ENCODE assay signal across 20 cellular contexts in genomic region chr4:160193787-160194186, GRCh38.
DNase-seq lines count a peak whose midpoint lies in the region; ATAC-seq and TF ChIP-seq lines count a peak whose summit lies in the region.
"Had no signal": no experiment of that assay in that cellular context is flagged by ENCODE, and none has a peak within 500 bp of the region (broad histone marks: within the 10 kb centered on the region; RNA-seq: fewer than 3 reads in every experiment).

No MANE protein-coding gene starts in this region.

- H3K36me3 ChIP-seq in RWPE2 (ENCODE audit: low read depth) (no peaks in the 10 kb centered on the region), endodermal cell (ENCODE audit: control insufficient read depth, insufficient read depth, low read length) (no peaks in the 10 kb centered on the region), neural progenitor cell (no peaks in the 10 kb centered on the region), aorta (ENCODE audit: control insufficient read depth in 1 of 2, insufficient read depth in 2 of 2, low read length in 1 of 2) (no peaks in the 10 kb centered on the region)
- H3K36me3 ChIP-seq: BLaER1 treated with 17β-estradiol and CSF1 and Interleukin-3, amounts not matched to agents 10 nM and 100 nM had no signal

- no peaks in the 10 kb centered on the region for H3F3A ChIP-seq in neural progenitor cell (ENCODE audit: low read depth)

- no peak overlapping the region for H2AFZ ChIP-seq in H9 (ENCODE audit: low read length)
- no peak overlapping the region for H2AFZ ChIP-seq in neural progenitor cell (replicated peaks)

- H3K4me3 ChIP-seq in RWPE2 (ENCODE audit: severe bottlenecking) (no peak overlapping the region), endodermal cell (ENCODE audit: low read length) (no peak overlapping the region), neural progenitor cell (no peak overlapping the region), aorta (ENCODE audit: low read length in 2 of 2) (no peak overlapping the region)
- H3K4me3 ChIP-seq: BLaER1 treated with 17β-estradiol and CSF1 and Interleukin-3, amounts not matched to agents 10 nM and 100 nM had no signal

- H3K4me1 Mint-ChIP-seq in H9 = no peaks in the 10 kb centered on the region
- no peaks in the 10 kb centered on the region for H3K4me1 Mint-ChIP-seq in endodermal cell
- H3K4me1 Mint-ChIP-seq in neural progenitor cell = no peaks in the 10 kb centered on the region
- H3K4me1 Mint-ChIP-seq: B cell had no signal

- H3K27me3 Mint-ChIP-seq in H9 (ENCODE audit: low read depth) = no peaks in the 10 kb centered on the region
- no peaks in the 10 kb centered on the region for H3K27me3 Mint-ChIP-seq in endodermal cell (ENCODE audit: insufficient read depth)
- no peaks in the 10 kb centered on the region for H3K27me3 Mint-ChIP-seq in neural progenitor cell (ENCODE audit: insufficient read depth, low read depth)
- H3K27me3 Mint-ChIP-seq: B cell; CD4-positive, alpha-beta T cell had no signal

- no peak overlapping the region for H3K4ac ChIP-seq in H9 (ENCODE audit: low read depth, low read length)

- H3K27me3 ChIP-seq in H9 (ENCODE audit: insufficient read depth, low read length) (no peaks in the 10 kb centered on the region), RWPE2 (ENCODE audit: insufficient read depth, poor library complexity, severe bottlenecking) (no peaks in the 10 kb centered on the region), endodermal cell (ENCODE audit: control insufficient read depth, insufficient read depth, low read length, poor library complexity, severe bottlenecking) (no peaks in the 10 kb centered on the region), neural progenitor cell (no peaks in the 10 kb centered on the region), aorta (ENCODE audit: control insufficient read depth in 1 of 2, insufficient read depth in 2 of 2, low read length in 1 of 2) (no peaks in the 10 kb centered on the region)
- H3K27me3 ChIP-seq: BLaER1 treated with 17β-estradiol and CSF1 and Interleukin-3, amounts not matched to agents 10 nM and 100 nM had no signal

- DNase-seq in H9 (no peak), RWPE2 (ENCODE audit: low spot score) (no peak), endodermal cell (no peak), neural progenitor cell (ENCODE audit: low spot score) (no peak), AG20443 (ENCODE audit: low spot score) (no peak), aorta (no peak), SHP77 (lab: John Stamatoyannopoulos, UW) (no peak)
- DNase-seq: 8988T; ACHN; AML-193; Caco-2; Calu3; CD4-positive, alpha-beta T cell; CD8-positive, alpha-beta T cell; DMS79 treated with DMSO at 0.1 percent for 48 hours; GF-D8 had no signal

- WGBS in H9 (ENCODE audit: extremely low coverage, insufficient read length, low lambda C conversion rate) = no CpG with 5 or more reads among the region's 4 CpGs
- 87 to 100% methylated on average over 2 to 4 of the region's 4 CpGs for WGBS in endodermal cell (ENCODE audit: insufficient coverage in 1 of 2, insufficient read length in 1 of 2), 2 experiments
- 86 to 93% methylated on average over 4 of the region's 4 CpGs for WGBS in aorta, 2 donors

- no peak overlapping the region for H3K4me2 ChIP-seq in H9 (ENCODE audit: insufficient read depth, insufficient read length, low read length)
- no peak overlapping the region for H3K4me2 ChIP-seq in neural progenitor cell
- H3K4me2 ChIP-seq: BLaER1 treated with 17β-estradiol and CSF1 and Interleukin-3, amounts not matched to agents 10 nM and 100 nM had no signal

- H3K4me3 Mint-ChIP-seq in H9 (no peak overlapping the region), endodermal cell (no peak overlapping the region), neural progenitor cell (no peak overlapping the region)
- H3K4me3 Mint-ChIP-seq: B cell; CD4-positive, alpha-beta T cell; CD8-positive, alpha-beta T cell had no signal

- H3K9ac ChIP-seq in H9 (ENCODE audit: extremely low read depth, insufficient read length, low read length) = no peak overlapping the region
- H3K9ac ChIP-seq in endodermal cell (ENCODE audit: extremely low read depth, low read length, poor library complexity, severe bottlenecking) = no peak overlapping the region
- no peak overlapping the region for H3K9ac ChIP-seq in neural progenitor cell
- H3K9ac ChIP-seq: BLaER1 treated with 17β-estradiol and CSF1 and Interleukin-3, amounts not matched to agents 10 nM and 100 nM had no signal

- intact Hi-C loops in aorta (cut with DNase I) = no loop called here

- H4K20me1 ChIP-seq in H9 (ENCODE audit: control insufficient read depth, insufficient read depth, insufficient read length) (no peaks in the 10 kb centered on the region), neural progenitor cell (ENCODE audit: low read depth) (no peaks in the 10 kb centered on the region)
- H4K20me1 ChIP-seq: BLaER1 treated with 17β-estradiol and CSF1 and Interleukin-3, amounts not matched to agents 10 nM and 100 nM had no signal

- no peak overlapping the region for H2BK20ac ChIP-seq in H9 (ENCODE audit: low read depth, low read length, poor library complexity, severe bottlenecking)

- H3K79me2 ChIP-seq in H9 (ENCODE audit: insufficient read depth, low read length) (no peaks in the 10 kb centered on the region), neural progenitor cell (ENCODE audit: low read depth) (no peaks in the 10 kb centered on the region)

- no peak overlapping the region for H2BK12ac ChIP-seq in H9 (ENCODE audit: insufficient read length, low read depth, low read length)

- no peak overlapping the region for H3K27ac ChIP-seq in H9 (ENCODE audit: insufficient read length, low read depth, low read length)
- H3K27ac ChIP-seq in RWPE2 (ENCODE audit: poor library complexity, severe bottlenecking) = no peak overlapping the region
- H3K27ac ChIP-seq in endodermal cell (ENCODE audit: low read depth, low read length) = no peak overlapping the region
- H3K27ac ChIP-seq in neural progenitor cell = no peak overlapping the region
- H3K27ac ChIP-seq in aorta (ENCODE audit: low read depth in 1 of 2, low read length in 2 of 2) = no peak overlapping the region
- H3K27ac ChIP-seq: BLaER1 treated with 17β-estradiol and CSF1 and Interleukin-3, amounts not matched to agents 10 nM and 100 nM; C4-2B had no signal

- no peak overlapping the region for H4K5ac ChIP-seq in H9 (ENCODE audit: insufficient read length, low read depth, low read length)

- H3K79me1 ChIP-seq in H9 (ENCODE audit: insufficient read depth, low read depth, low read length, poor library complexity, severe bottlenecking) = no peaks in the 10 kb centered on the region

- peak; percentile 33; the same call in 1 of the 3 replicates for TF ChIP-seq CTCF in H9 (conservative IDR thresholded peaks at IDR 0.05)
- TF ChIP-seq CTCF in RWPE2 (IDR thresholded peaks at IDR 0.05; ENCODE audit: poor library complexity, severe bottlenecking) = peak; percentile 6
- TF ChIP-seq CTCF in endodermal cell (conservative IDR thresholded peaks at IDR 0.05) = peak; percentile 53
- TF ChIP-seq CTCF in neural progenitor cell (IDR thresholded peaks at IDR 0.05) = peak; percentile 8

- H3K9me3 ChIP-seq in H9 (ENCODE audit: control insufficient read depth, low read depth, low read length) = no peaks in the 10 kb centered on the region
- no peaks in the 10 kb centered on the region for H3K9me3 ChIP-seq in RWPE2 (ENCODE audit: severe bottlenecking)
- H3K9me3 ChIP-seq in endodermal cell (ENCODE audit: control insufficient read depth, low read length) = no peaks in the 10 kb centered on the region
- no peaks in the 10 kb centered on the region for H3K9me3 ChIP-seq in neural progenitor cell (ENCODE audit: low read depth)
- no peaks in the 10 kb centered on the region for H3K9me3 ChIP-seq in aorta (ENCODE audit: control insufficient read depth, low read length)
- H3K9me3 ChIP-seq: BLaER1 treated with 17β-estradiol and CSF1 and Interleukin-3, amounts not matched to agents 10 nM and 100 nM; Caco-2 had no signal

- no peaks in the 10 kb centered on the region for H3K36me3 Mint-ChIP-seq in H9 (ENCODE audit: insufficient read depth in 1 of 3, low read depth in 3 of 3)
- no peaks in the 10 kb centered on the region for H3K36me3 Mint-ChIP-seq in endodermal cell (ENCODE audit: low read depth)
- H3K36me3 Mint-ChIP-seq in neural progenitor cell = no peaks in the 10 kb centered on the region
- H3K36me3 Mint-ChIP-seq: CD8-positive, alpha-beta T cell had no signal

- H4K91ac ChIP-seq in H9 (ENCODE audit: insufficient read length, low read depth, low read length) = no peak overlapping the region

- H3K56ac ChIP-seq in H9 (ENCODE audit: insufficient read length, low read depth, low read length) = no peak overlapping the region

- H3K23me2 ChIP-seq in H9 (ENCODE audit: insufficient read length, low read depth, low read length, poor library complexity, severe bottlenecking) = no peaks in the 10 kb centered on the region

- H3K18ac ChIP-seq in H9 (ENCODE audit: insufficient read length, low read depth, low read length) = no peak overlapping the region

- H3K27ac Mint-ChIP-seq in H9 = no peak overlapping the region
- H3K27ac Mint-ChIP-seq in endodermal cell = no peak overlapping the region
- H3K27ac Mint-ChIP-seq in neural progenitor cell = no peak overlapping the region
- H3K27ac Mint-ChIP-seq: B cell; CD4-positive, alpha-beta T cell; CD8-positive, alpha-beta T cell had no signal

- H3K23ac ChIP-seq in H9 (ENCODE audit: insufficient read length, low read depth, low read length) = no peak overlapping the region

- no peak overlapping the region for H2BK15ac ChIP-seq in H9 (ENCODE audit: low read depth, low read length)

- no peak overlapping the region for H2BK5ac ChIP-seq in H9 (ENCODE audit: insufficient read length, low read length)

- H2AK5ac ChIP-seq in H9 (ENCODE audit: insufficient read length, low read length) = no peak overlapping the region

- no peaks in the 10 kb centered on the region for H3K4me1 ChIP-seq in H9 (ENCODE audit: insufficient read depth, low read length)
- H3K4me1 ChIP-seq in RWPE2 (ENCODE audit: insufficient read depth, poor library complexity, severe bottlenecking) = no peaks in the 10 kb centered on the region
- no peaks in the 10 kb centered on the region for H3K4me1 ChIP-seq in endodermal cell (ENCODE audit: control insufficient read depth, insufficient read depth, low read length)
- H3K4me1 ChIP-seq in neural progenitor cell = no peaks in the 10 kb centered on the region
- H3K4me1 ChIP-seq in aorta (ENCODE audit: control insufficient read depth in 1 of 2, insufficient read depth in 2 of 2, low read length in 2 of 2) = no peaks in the 10 kb centered on the region
- H3K4me1 ChIP-seq: BLaER1 treated with 17β-estradiol and CSF1 and Interleukin-3, amounts not matched to agents 10 nM and 100 nM; Caco-2 had no signal

- no peak overlapping the region for H3K14ac ChIP-seq in H9 (ENCODE audit: insufficient read depth, low read length)

- H3T11ph ChIP-seq in H9 (ENCODE audit: low read length) = no peak overlapping the region

- H3K9me3 Mint-ChIP-seq in H9 (no peaks in the 10 kb centered on the region), endodermal cell (no peaks in the 10 kb centered on the region), neural progenitor cell (no peaks in the 10 kb centered on the region)
- H3K9me3 Mint-ChIP-seq: CD4-positive, alpha-beta T cell had no signal

- ATAC-seq in RWPE2 (ENCODE audit: low read depth) (no peak), HG02798 (IDR thresholded peaks at IDR 0.05; ENCODE audit: poor library complexity, unreplicated experiment) (no peak), aorta (ENCODE audit: low FRiP score) (no peak)
- ATAC-seq: CD8-positive, alpha-beta T cell had no signal

- no peak overlapping the region for H4K8ac ChIP-seq in H9 (replicated peaks; ENCODE audit: insufficient read length, low read depth, low read length)

- H2BK120ac ChIP-seq in H9 (ENCODE audit: low read depth, low read length, poor library complexity, severe bottlenecking) = no peak overlapping the region
